8 cellular contexts compared by ENCODE assay signal in the genomic region with DNA sequence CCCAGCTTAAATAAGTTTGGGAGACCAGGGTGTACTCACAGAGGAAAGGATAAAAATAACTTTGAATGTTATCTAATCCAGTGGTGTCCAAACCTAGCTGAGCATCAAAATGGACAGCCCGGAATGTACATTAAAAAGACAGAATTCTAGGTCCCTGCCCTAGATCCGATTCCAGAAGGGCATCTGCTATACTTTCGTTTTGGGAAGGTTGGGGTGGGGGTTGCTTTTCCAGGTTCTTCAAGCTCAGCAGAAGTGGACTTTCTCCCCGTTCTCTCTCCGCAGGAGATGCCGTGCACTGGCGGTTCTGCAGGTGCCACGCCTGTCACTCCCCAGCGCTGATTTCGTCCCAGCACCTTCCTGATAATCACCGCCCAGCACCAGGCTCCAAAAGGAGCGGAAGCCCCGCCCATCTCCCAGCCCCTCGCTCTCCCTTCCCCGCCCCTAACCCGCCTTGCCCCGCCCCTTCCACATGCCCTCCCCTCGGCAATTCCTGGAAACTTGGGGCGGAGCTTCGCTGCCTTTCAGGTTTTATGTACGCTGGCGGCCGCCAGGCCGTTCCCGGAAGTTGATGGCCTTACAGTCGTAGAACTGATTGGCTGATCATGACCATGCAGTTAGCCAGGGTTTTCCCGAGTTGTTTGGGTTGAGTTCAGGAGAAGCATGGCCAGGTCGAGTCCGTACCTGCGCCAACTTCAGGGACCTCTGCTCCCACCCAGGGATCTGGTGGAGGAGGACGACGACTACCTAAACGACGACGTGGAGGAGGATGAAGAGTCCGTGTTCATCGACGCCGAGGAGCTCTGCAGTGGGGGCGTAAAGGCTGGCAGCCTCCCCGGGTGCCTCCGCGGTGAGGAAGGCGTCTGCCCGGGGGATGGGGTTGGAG. TPM values are rescaled to one million over a fixed set of nuclear protein-coding genes. Genes with fewer than 3 reads are reported as not detected.
A peak's percentile ranks its signal among the peaks of the same experiment; 100 is the strongest.
DNase-seq lines count a peak whose midpoint lies in the region; ATAC-seq and TF ChIP-seq lines count a peak whose summit lies in the region.

TSS of gene HELB (plus strand) at position 550 of the 883 bp plus-strand sequence. CDS start at position 661, 111 bp downstream.

- peak within 1 kb of the TSS; percentile 69 for H3K4me3 ChIP-seq in astrocyte of the spinal cord (ENCODE audit: low read depth, low read length)

- peak within 1 kb of the TSS; percentile 17; the same call in 1 of the 2 replicates for H3K27ac ChIP-seq in 22Rv1

- in situ Hi-C loops in astrocyte of the spinal cord (cut with HindIII; ENCODE audit: low sequenced_read_pairs), result no loop called here

- DNase-seq in NCI-H2081 treated with DMSO at 0.1 percent for 48 hours (lab: John Stamatoyannopoulos, UW) (peak; percentile 83), T1000 (lab: John Stamatoyannopoulos, UW) (peak; percentile 93), astrocyte of the spinal cord (ENCODE audit: low read depth, low spot score) (peak; percentile 96), hippocampal formation (lab: John Stamatoyannopoulos, UW) (peak; percentile 88 to 89), renal cortical epithelial cell (ENCODE audit: low read depth) (peak; percentile 96)

- peak; percentile 88 for ATAC-seq in GM18519 (IDR thresholded peaks at IDR 0.05; ENCODE audit: low FRiP score, unreplicated experiment)
- ATAC-seq in HG03045 (IDR thresholded peaks at IDR 0.05; ENCODE audit: unreplicated experiment), result peak; percentile 94

- TF ChIP-seq CTCF in 22Rv1 (IDR thresholded peaks at IDR 0.05) (no peak), astrocyte of the spinal cord (IDR thresholded peaks at IDR 0.05; ENCODE audit: low read depth, low read length) (no peak)

RNA-seq across cellular contexts. Expression of gene HELB, which starts in this region (rescaled TPM):
- 4.5 and 8.9 TPM in 2 replicates for total RNA-seq in renal cortical epithelial cell

Comparison
In these comparisons a context has a peak if more than half of its experiments do, and no peak if none do; other contexts are left out.
1. Peak in every context shown above with its lines: DNase-seq, ATAC-seq, H3K4me3 ChIP-seq and H3K27ac ChIP-seq.